Comparison of ENCODE assay signal across 10 cellular contexts in the genomic region with DNA sequence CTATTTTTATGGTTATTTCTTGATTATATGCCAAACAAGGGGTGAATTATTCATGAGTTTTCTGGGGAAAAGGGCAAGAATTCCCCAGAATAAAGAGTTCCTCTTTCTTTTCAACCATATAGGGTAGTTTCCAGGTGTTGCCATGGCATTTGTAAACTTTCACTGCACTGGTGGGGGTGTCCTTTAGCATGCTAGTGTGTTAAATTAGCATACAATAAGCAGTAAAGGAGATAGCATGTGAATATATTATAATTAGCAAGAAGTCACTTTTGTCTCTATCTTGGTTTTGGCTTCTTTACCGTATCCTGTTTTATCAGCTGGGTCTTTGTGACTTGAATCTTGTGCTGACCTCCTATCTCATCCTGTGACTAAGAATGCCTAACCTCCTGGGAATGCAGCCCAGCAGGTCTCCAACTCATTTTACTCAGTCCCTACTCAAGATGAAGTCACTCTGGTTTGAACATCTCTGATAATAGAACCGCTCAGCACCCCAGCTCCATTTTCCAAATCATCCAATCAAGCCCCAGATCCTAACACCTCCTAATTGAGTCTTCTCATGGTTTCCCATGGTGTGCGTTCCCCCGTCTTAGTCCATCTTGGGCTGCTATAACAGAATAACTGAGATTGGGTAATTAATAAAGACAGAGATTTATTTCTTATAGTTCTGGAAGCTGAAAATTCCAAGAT. TPM values are rescaled to one million over a fixed set of nuclear protein-coding genes. Genes with fewer than 3 reads are reported as not detected.
DNase-seq lines count a peak whose midpoint lies in the region; ATAC-seq, FAIRE-seq and TF ChIP-seq lines count a peak whose summit lies in the region.
"Had no signal": no experiment of that assay in that cellular context is flagged by ENCODE, and none has a peak within 500 bp of the region (broad histone marks: within the 10 kb centered on the region; RNA-seq: fewer than 3 reads in every experiment).

No MANE protein-coding gene starts in this region.

- no peak overlapping the region for H3K27ac Mint-ChIP-seq in neural progenitor cell

- BruUV-seq in GM12878 (replicated peaks; lab: Mats Ljungman, UMichigan): no TSS peak

- H3K79me2 ChIP-seq in GM12878 (ENCODE audit: control insufficient read depth, insufficient read depth, low read length): peaks cover 86% of the 10 kb centered on the region
- H3K79me2 ChIP-seq in neural progenitor cell (ENCODE audit: low read depth): peaks cover 92% of the 10 kb centered on the region

- no peak for TF ChIP-seq CTCF in GM12878 (IDR thresholded peaks at IDR 0.05 in 2 of 3, conservative IDR thresholded peaks at IDR 0.05 in 1 of 3; ENCODE audit: control insufficient read depth in 2 of 3, extremely low read depth in 1 of 3, insufficient read depth in 1 of 3, low read depth in 3 of 3, low read length in 3 of 3)
- TF ChIP-seq CTCF in neural progenitor cell (IDR thresholded peaks at IDR 0.05): no peak
- no peak for TF ChIP-seq CTCF in psoas muscle (IDR thresholded peaks at IDR 0.05)

- TF ChIP-seq POLR2A in GM12878 (IDR thresholded peaks at IDR 0.05; ENCODE audit: low read depth, low read length): no peak

- DNase-seq in GM12878 (ENCODE audit: low read depth, low spot score) (no peak), neural progenitor cell (ENCODE audit: low spot score) (no peak), psoas muscle (no peak), NCI-H2227 (lab: John Stamatoyannopoulos, UW; ENCODE audit: unreplicated experiment) (no peak), SKM-1 treated with dmso at 0.1 percent for 144 hours (lab: John Stamatoyannopoulos, UW; ENCODE audit: unreplicated experiment) (no peak)
- DNase-seq: effector memory CD4-positive, alpha-beta T cell; WERI-Rb-1 had no signal

- H3K27me3 ChIP-seq in HUES6 (ENCODE audit: control insufficient read depth, insufficient read depth, low read length) (no peaks in the 10 kb centered on the region), GM12878 (replicated peaks in 1 of 2; ENCODE audit: control insufficient read depth in 2 of 2, insufficient read depth in 2 of 2, low read length in 1 of 2) (no peaks in the 10 kb centered on the region), neural progenitor cell (no peaks in the 10 kb centered on the region), psoas muscle (ENCODE audit: insufficient read depth in 3 of 3, low read length in 2 of 3) (no peaks in the 10 kb centered on the region)

- WGBS in GM12878 (ENCODE audit: insufficient coverage, insufficient replicate concordance, low lambda C conversion rate, missing lambda C conversion rate): 44% methylated on average over 4 of the region's 4 CpGs
- 71 to 73% (median 71%) methylated on average over 4 of the region's 4 CpGs for WGBS in psoas muscle, 3 donors

- H3K4me1 ChIP-seq in HUES6 (ENCODE audit: control insufficient read depth, insufficient read depth, low read length) (peaks cover 30% of the 10 kb centered on the region), GM12878 (ENCODE audit: control insufficient read depth, insufficient read depth, low read length) (peaks cover 18% of the 10 kb centered on the region), neural progenitor cell (peaks cover 27% of the 10 kb centered on the region), psoas muscle (peaks cover 12% of the 10 kb centered on the region)

- POLR2A ChIA-PET in GM12878 (lab: Charles Lee): interaction anchor here (0.6 to 5.0 kb wide), 6 partner anchors 11 to 163 kb away, joined by 3 to 33 read pairs (median 6); partner anchors contain the start of genes EIF2A, SERP1 and SIAH2

- RAD21 ChIA-PET in GM12878 (lab: Charles Lee; ENCODE audit: unreplicated experiment): interaction anchor here (0.6 to 3.4 kb wide), 3 partner anchors 17 to 214 kb away, joined by 3 to 25 read pairs (median 25); partner anchors contain the start of genes EIF2A and SERP1

- H2AFZ ChIP-seq in GM12878 (ENCODE audit: control insufficient read depth, low read depth, low read length) (no peak overlapping the region), neural progenitor cell (replicated peaks) (no peak overlapping the region)

- peak in 1 of 2 experiments; percentile 16; a peak in 1 of 4 replicates for TF ChIP-seq EP300 in GM12878 (IDR thresholded peaks at IDR 0.05; ENCODE audit: borderline replicate concordance in 1 of 2, control insufficient read depth in 1 of 2, low read depth in 2 of 2, low read length in 2 of 2)

- peaks cover 27% of the 10 kb centered on the region for H3K4me1 Mint-ChIP-seq in neural progenitor cell

- H3K27ac ChIP-seq in HUES6 (ENCODE audit: low read depth, low read length) (peak overlapping the region; percentile 87), GM12878 (ENCODE audit: control insufficient read depth, insufficient read depth) (peak overlapping the region; percentile 88), neural progenitor cell (no peak overlapping the region), psoas muscle (no peak overlapping the region)
- H3K27ac ChIP-seq: WERI-Rb-1 had no signal

- SMC1A ChIA-PET in GM12878 (lab: Charles Lee; ENCODE audit: uncharacterized antibody, unreplicated experiment): interaction anchor here (1.0 to 3.4 kb wide), 6 partner anchors 10 to 162 kb away, joined by 3 to 26 read pairs (median 4); partner anchors contain the start of genes EIF2A, ERICH6 and SERP1

- ATAC-seq in GM18858 (IDR thresholded peaks at IDR 0.05; ENCODE audit: unreplicated experiment): peak; percentile 28
- ATAC-seq in GM12878: peak; percentile 40
- ATAC-seq in psoas muscle: no peak
- ATAC-seq in HG03159 (IDR thresholded peaks at IDR 0.05; ENCODE audit: unreplicated experiment): no peak

- H4K20me1 ChIP-seq in GM12878 (ENCODE audit: control insufficient read depth, insufficient read depth) (no peaks in the 10 kb centered on the region), neural progenitor cell (ENCODE audit: low read depth) (peaks cover 8% of the 10 kb centered on the region)

- no peak overlapping the region for H3K4me3 Mint-ChIP-seq in neural progenitor cell

- no peak for TF ChIP-seq RAD21 in GM12878 (IDR thresholded peaks at IDR 0.05; ENCODE audit: insufficient read depth, low read depth, low read length)

- H3K4me2 ChIP-seq in GM12878 (ENCODE audit: control insufficient read depth, insufficient read depth) (peak overlapping the region; percentile 82), neural progenitor cell (peak overlapping the region; percentile 99)

- peaks cover 3% of the 10 kb centered on the region for H3K9me3 Mint-ChIP-seq in neural progenitor cell

- H3K36me3 Mint-ChIP-seq in neural progenitor cell: peaks cover 14% of the 10 kb centered on the region

- CTCF ChIA-PET in GM12878 (lab: Yijun Ruan, JAX): interaction anchor here (3.6 kb wide), 1 partner anchor 11 kb away, joined by 18 read pairs; no protein-coding TSS in a partner anchor

- in situ Hi-C loops in GM12878 (cut with MboI): no loop called here

- H3K4me3 ChIP-seq in HUES6 (ENCODE audit: low read depth, low read length) (peak overlapping the region; percentile 14; the same call in 1 of the 2 replicates), GM12878 (peak overlapping the region; percentile 92), neural progenitor cell (no peak overlapping the region), psoas muscle (no peak overlapping the region)

- H3K9me3 ChIP-seq in HUES6 (ENCODE audit: control insufficient read depth, insufficient read depth, low read depth, low read length): no peaks in the 10 kb centered on the region
- no peaks in the 10 kb centered on the region; the same call in 2 of the 3 replicates for H3K9me3 ChIP-seq in GM12878 (replicated peaks; ENCODE audit: control insufficient read depth, insufficient read depth, low read length)
- no peaks in the 10 kb centered on the region for H3K9me3 ChIP-seq in neural progenitor cell (ENCODE audit: low read depth)
- no peaks in the 10 kb centered on the region for H3K9me3 ChIP-seq in psoas muscle

- peaks cover 14% of the 10 kb centered on the region for H3F3A ChIP-seq in neural progenitor cell (ENCODE audit: low read depth)

- no peaks in the 10 kb centered on the region for H3K36me3 ChIP-seq in HUES6 (ENCODE audit: control insufficient read depth, insufficient read depth, low read length)
- no peaks in the 10 kb centered on the region for H3K36me3 ChIP-seq in GM12878 (ENCODE audit: control insufficient read depth in 2 of 2, insufficient read depth in 2 of 2, low read length in 1 of 2)
- no peaks in the 10 kb centered on the region for H3K36me3 ChIP-seq in neural progenitor cell
- no peaks in the 10 kb centered on the region for H3K36me3 ChIP-seq in psoas muscle (ENCODE audit: insufficient read depth in 1 of 2, low read depth in 1 of 2)
- H3K36me3 ChIP-seq: WERI-Rb-1 had no signal

- peaks cover 4% of the 10 kb centered on the region for H3K27me3 Mint-ChIP-seq in neural progenitor cell (ENCODE audit: insufficient read depth, low read depth)

- intact Hi-C loops in GM12878 (cut with micrococcal nuclease; ENCODE audit: unreplicated experiment): loop anchor here (2.0 to 5.0 kb wide), 3 partner anchors 53 to 187 kb away; partner anchors contain the start of genes EIF2A, ERICH6 and SERP1
- intact Hi-C loops in psoas muscle (cut with DNase I): loop anchor here (5.0 to 10.0 kb wide), 2 partner anchors 52 to 165 kb away; partner anchors contain the start of genes EIF2A (in 1 of the 2), SERP1 (in 1 of the 2) and SIAH2 (in 1 of the 2)

- H3K9ac ChIP-seq in HUES6 (ENCODE audit: low read length) (peak overlapping the region; percentile 63), GM12878 (ENCODE audit: control insufficient read depth, insufficient read depth, low read length) (peak overlapping the region; percentile 66), neural progenitor cell (no peak overlapping the region)

- FAIRE-seq in GM12878 (lab: Jason Lieb, UNC): no peak

RNA-seq across cellular contexts. Expression of gene SELENOT, which starts 3.4 kb away (rescaled TPM):
- 80.1 and 88.1 TPM in 2 replicates for total RNA-seq in GM12878 (2013; cell fraction: nucleolus; rRNA removed)
- total RNA-seq in GM12878 (2014; rRNA removed) (234 and 236 TPM in 2 replicates), GM12878 (2014; rRNA removed; fragmentation: Illumina TruSeq; extraction: Trizol) (87.7 and 89.4 TPM in 2 replicates), GM12878 (2021) (111 and 113 TPM in 2 replicates), neural progenitor cell (ENCODE audit: low replicate concordance) (73.4 and 133 TPM in 2 replicates), psoas muscle (10 to 100 TPM; 49.5 to 78.1 (median 54.8) TPM)
- 62.6 TPM for polyA plus RNA-seq in GM12878 (2011; ENCODE audit: low read depth)
- polyA plus RNA-seq in GM12878 (2011; rRNA removed) (722 and 768 TPM in 2 replicates), GM12878 (2014; fragmentation: Illumina TruSeq; extraction: Trizol) (221 and 236 TPM in 2 replicates), GM12878 (2014; fragmentation: Nextera tagmentation; extraction: Ambion mirVana) (100 to 1,000 TPM; 323 to 593 TPM), GM12878 (2014; rRNA removed) (149 and 160 TPM in 2 replicates), GM12878 (2016; fragmentation: Nextera tagmentation; extraction: Ambion mirVana) (100 to 1,000 TPM; 285 to 289 TPM), psoas muscle (100 to 1,000 TPM in 1 of 3 donors, 10 to 100 TPM in 2; 41.5 to 104 (median 98.1) TPM)
- 492 and 659 TPM in 2 replicates for polyA plus RNA-seq in GM12878 (2011; cell fraction: cytosol; rRNA removed)
- polyA plus RNA-seq in GM12878 (2011; cell fraction: nucleus; rRNA removed): 155 and 277 TPM in 2 replicates
- 82.2 and 102 TPM in 2 replicates for polyA plus RNA-seq in GM12878 (2012)
- polyA minus RNA-seq in GM12878 (2011; rRNA and poly(A)+ RNA removed): 644 and 784 TPM in 2 replicates
- 90.9 and 99.9 TPM in 2 replicates for polyA minus RNA-seq in GM12878 (2011; cell fraction: cytosol; rRNA and poly(A)+ RNA removed)
- polyA minus RNA-seq in GM12878 (2011; cell fraction: nucleus; rRNA and poly(A)+ RNA removed): 73.4 and 77.1 TPM in 2 replicates

RNA-seq across cellular contexts. Expression of gene EIF2A, which starts 53.2 kb away (rescaled TPM):
- total RNA-seq in GM12878 (2013; cell fraction: nucleolus; rRNA removed): 239 and 247 TPM in 2 replicates
- 143 and 185 TPM in 2 replicates for total RNA-seq in GM12878 (2014; rRNA removed)
- 201 and 206 TPM in 2 replicates for total RNA-seq in GM12878 (2014; rRNA removed; fragmentation: Illumina TruSeq; extraction: Trizol)
- total RNA-seq in GM12878 (2021): 112 and 121 TPM in 2 replicates
- polyA plus RNA-seq in GM12878 (2011; ENCODE audit: low read depth): 260 TPM
- 181 and 301 TPM in 2 replicates for polyA plus RNA-seq in GM12878 (2011; rRNA removed)
- 120 and 133 TPM in 2 replicates for polyA plus RNA-seq in GM12878 (2011; cell fraction: cytosol; rRNA removed)
- 94.7 and 96.7 TPM in 2 replicates for polyA plus RNA-seq in GM12878 (2011; cell fraction: nucleus; rRNA removed)
- polyA plus RNA-seq in GM12878 (2012): 134 and 147 TPM in 2 replicates
- 211 and 313 TPM in 2 replicates for polyA plus RNA-seq in GM12878 (2014; fragmentation: Illumina TruSeq; extraction: Trizol)
- 100 to 1,000 TPM; 126 to 130 TPM for polyA plus RNA-seq in GM12878 (2014; fragmentation: Nextera tagmentation; extraction: Ambion mirVana)
- polyA plus RNA-seq in GM12878 (2014; rRNA removed): 111 and 155 TPM in 2 replicates
- polyA plus RNA-seq in GM12878 (2016; fragmentation: Nextera tagmentation; extraction: Ambion mirVana): 10 to 100 TPM; 85.4 to 86.1 TPM
- polyA minus RNA-seq in GM12878 (2011; rRNA and poly(A)+ RNA removed): 219 and 229 TPM in 2 replicates
- 47.3 and 73.6 TPM in 2 replicates for polyA minus RNA-seq in GM12878 (2011; cell fraction: cytosol; rRNA and poly(A)+ RNA removed)
- 42.4 and 73.2 TPM in 2 replicates for polyA minus RNA-seq in GM12878 (2011; cell fraction: nucleus; rRNA and poly(A)+ RNA removed)
- total RNA-seq in neural progenitor cell (ENCODE audit: low replicate concordance): 109 and 135 TPM in 2 replicates
- total RNA-seq in psoas muscle: 100 to 1,000 TPM in 2 of 4 donors, 10 to 100 TPM in 2; 67.2 to 103 (median 91.2) TPM
- 100 to 1,000 TPM in 2 of 3 donors, 10 to 100 TPM in 1; 85.5 to 117 (median 103) TPM for polyA plus RNA-seq in psoas muscle

RNA-seq across cellular contexts. Expression of gene SERP1, which starts 53.5 kb away (rescaled TPM):
- total RNA-seq in GM12878 (2013; cell fraction: nucleolus; rRNA removed): 90.4 and 104 TPM in 2 replicates
- total RNA-seq in GM12878 (2014; rRNA removed): 145 and 157 TPM in 2 replicates
- 76.5 and 77.7 TPM in 2 replicates for total RNA-seq in GM12878 (2014; rRNA removed; fragmentation: Illumina TruSeq; extraction: Trizol)
- 93.6 and 97.6 TPM in 2 replicates for total RNA-seq in GM12878 (2021)
- 80.0 TPM for polyA plus RNA-seq in GM12878 (2011; ENCODE audit: low read depth)
- polyA plus RNA-seq in GM12878 (2011; rRNA removed): 67.2 and 112 TPM in 2 replicates
- 50.0 and 89.7 TPM in 2 replicates for polyA plus RNA-seq in GM12878 (2011; cell fraction: cytosol; rRNA removed)
- 48.0 and 48.1 TPM in 2 replicates for polyA plus RNA-seq in GM12878 (2011; cell fraction: nucleus; rRNA removed)
- polyA plus RNA-seq in GM12878 (2012): 125 and 132 TPM in 2 replicates
- 72.5 and 82.5 TPM in 2 replicates for polyA plus RNA-seq in GM12878 (2014; fragmentation: Illumina TruSeq; extraction: Trizol)
- 10 to 100 TPM; 31.1 to 46.7 TPM for polyA plus RNA-seq in GM12878 (2014; fragmentation: Nextera tagmentation; extraction: Ambion mirVana)
- polyA plus RNA-seq in GM12878 (2014; rRNA removed): 192 and 218 TPM in 2 replicates
- 100 to 1,000 TPM; 221 to 242 TPM for polyA plus RNA-seq in GM12878 (2016; fragmentation: Nextera tagmentation; extraction: Ambion mirVana)
- 31.8 and 39.4 TPM in 2 replicates for polyA minus RNA-seq in GM12878 (2011; rRNA and poly(A)+ RNA removed)
- 34.9 and 40.1 TPM in 2 replicates for polyA minus RNA-seq in GM12878 (2011; cell fraction: cytosol; rRNA and poly(A)+ RNA removed)
- polyA minus RNA-seq in GM12878 (2011; cell fraction: nucleus; rRNA and poly(A)+ RNA removed): 54.2 and 71.5 TPM in 2 replicates
- total RNA-seq in neural progenitor cell (ENCODE audit: low replicate concordance): 120 and 129 TPM in 2 replicates
- 10 to 100 TPM; 16.3 to 22.5 (median 18.7) TPM for total RNA-seq in psoas muscle
- 10 to 100 TPM; 13.2 to 60.2 (median 14.5) TPM for polyA plus RNA-seq in psoas muscle

Comparison
In these comparisons a context has a peak if more than half of its experiments do, and no peak if none do; other contexts are left out.
1. ATAC-seq: peak in GM18858 (single experiment) and GM12878 (single experiment); none in psoas muscle (0 of 4) and HG03159 (single experiment).
2. H3K27ac ChIP-seq: peak in HUES6 (single experiment) and GM12878 (single experiment); none in neural progenitor cell (single experiment) and psoas muscle (single experiment).
3. H3K4me3 ChIP-seq: peak in HUES6 (single experiment) and GM12878 (single experiment); none in neural progenitor cell (single experiment) and psoas muscle (single experiment).